In the genomic region with DNA sequence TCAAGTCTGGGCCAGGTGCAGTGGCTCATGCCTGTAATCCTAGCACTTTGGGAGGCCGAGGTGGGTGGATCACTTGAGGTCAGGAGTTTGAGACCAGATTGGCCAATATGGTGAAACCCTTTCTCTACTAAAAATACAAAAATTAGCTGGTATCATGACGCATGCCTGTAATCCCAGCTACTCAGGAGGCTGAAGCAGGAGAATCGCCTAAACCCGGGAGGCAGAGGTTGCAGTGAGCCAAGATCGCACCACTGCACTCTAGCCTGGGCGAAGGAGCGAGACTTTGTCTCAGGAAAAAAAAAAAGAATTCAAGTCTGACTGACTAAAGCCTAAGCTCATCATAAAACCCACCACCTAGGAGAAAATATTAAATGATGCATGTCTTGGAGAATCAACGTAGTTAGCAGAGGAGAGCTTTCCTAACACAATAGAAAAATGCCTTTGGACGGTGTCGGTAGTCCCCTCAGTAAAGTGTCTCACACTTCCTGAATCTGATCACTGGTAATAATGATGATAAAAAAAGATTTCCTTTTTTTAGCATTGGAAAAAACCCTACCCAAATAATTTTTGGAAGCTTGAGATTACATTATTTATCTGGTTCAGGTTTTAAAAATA, we compare ENCODE assay signal across 8 cellular contexts.
A peak's percentile ranks its signal among the peaks of the same experiment; 100 is the strongest.
DNase-seq lines count a peak whose midpoint lies in the region; ATAC-seq, FAIRE-seq and TF ChIP-seq lines count a peak whose summit lies in the region.
"Not testable (repeated sequence)": the region's sequence is repeated elsewhere in the genome, so short reads cannot be mapped to it uniquely, and the experiment has no call there.

No MANE protein-coding gene starts in this region.

- H3K36me3 ChIP-seq in PC-3 (ENCODE audit: low read depth, low read length); H1 (ENCODE audit: control insufficient read depth in 2 of 4, insufficient read depth in 4 of 4, low read length in 3 of 4); left ventricle myocardium inferior; mesenchymal stem cell (ENCODE audit: control insufficient read depth in 1 of 2, insufficient read depth in 2 of 2, low read depth in 1 of 2, low read length in 2 of 2); prostate gland; tibial nerve: not testable (repeated sequence)

- H3K23ac ChIP-seq in H1 (ENCODE audit: insufficient read length); mesenchymal stem cell (ENCODE audit: low read length in 2 of 2): not testable (repeated sequence)

- not testable (repeated sequence) for H3F3A ChIP-seq in PC-3 (ENCODE audit: low read length, unreplicated experiment)

- not testable (repeated sequence) for H3K27me3 Mint-ChIP-seq in Calu3 (ENCODE audit: unreplicated experiment)

- H3K27me3 ChIP-seq in PC-3 (ENCODE audit: low read length); H1 (replicated peaks in 1 of 4; ENCODE audit: control insufficient read depth in 3 of 4, extremely low read depth in 1 of 4, insufficient read depth in 3 of 4, low read length in 3 of 4); left ventricle myocardium inferior (ENCODE audit: low read depth); mesenchymal stem cell (ENCODE audit: control insufficient read depth in 1 of 2, insufficient read depth in 1 of 2, low read length in 2 of 2); prostate gland (replicated peaks; ENCODE audit: insufficient read depth); tibial nerve: not testable (repeated sequence)

- intact Hi-C loops in Calu3 (cut with micrococcal nuclease; ENCODE audit: unreplicated experiment): loop anchor here (5.0 kb wide), 2 partner anchors 51 to 191 kb away; a partner anchor contains a TSS
- intact Hi-C loops in PC-3 (cut with micrococcal nuclease): loop anchor here (1.0 to 5.0 kb wide), 3 partner anchors 36 to 237 kb away; no protein-coding TSS in a partner anchor
- intact Hi-C loops in left ventricle myocardium inferior (cut with micrococcal nuclease): loop anchor here (5.0 kb wide), 1 partner anchor 36 kb away; no protein-coding TSS in a partner anchor
- intact Hi-C loops in prostate gland (cut with DNase I): not testable (repeated sequence)

- H4K20me1 ChIP-seq in PC-3 (ENCODE audit: low read length); H1 (replicated peaks in 1 of 2; ENCODE audit: control insufficient read depth in 1 of 2, insufficient read depth in 2 of 2, low read length in 2 of 2): not testable (repeated sequence)

- not testable (repeated sequence) for H2BK20ac ChIP-seq in H1 (ENCODE audit: low read length)

- DNase-seq in Calu3; PC-3; H1 (ENCODE audit: low read depth in 1 of 2, low spot score in 2 of 2); left ventricle myocardium inferior; mesenchymal stem cell; prostate gland (ENCODE audit: low spot score); tibial nerve (ENCODE audit: low spot score in 2 of 2): not testable (repeated sequence)
- DNase-seq in amniotic epithelial cell (ENCODE audit: low read depth): peak; percentile 40

- not testable (repeated sequence) for H3K23me2 ChIP-seq in H1 (ENCODE audit: low read depth, low read length)

- peak overlapping the region; percentile 83 for H3K27ac Mint-ChIP-seq in Calu3 (ENCODE audit: unreplicated experiment)

- not testable (repeated sequence) for FAIRE-seq in H1 (lab: Jason Lieb, UNC)

- not testable (repeated sequence) for H3K14ac ChIP-seq in H1 (ENCODE audit: insufficient read length); mesenchymal stem cell (ENCODE audit: low read length in 2 of 2)

- TF ChIP-seq EP300 in H1 (IDR thresholded peaks at IDR 0.05; ENCODE audit: borderline replicate concordance in 1 of 2, low read depth in 2 of 2, low read length in 2 of 2); tibial nerve (IDR thresholded peaks at IDR 0.05): not testable (repeated sequence)

- POLR2A ChIA-PET in PC-3 (lab: Charles Lee; ENCODE audit: unreplicated experiment): interaction anchor here (0.6 kb wide), 1 partner anchor 1891 kb away, joined by 3 read pairs; no protein-coding TSS in a partner anchor
- POLR2A ChIA-PET in H1 (lab: Charles Lee; ENCODE audit: partially characterized antibody): interaction anchor here (0.6 kb wide), 1 partner anchor 261 kb away, joined by 4 read pairs; no protein-coding TSS in a partner anchor

- H2AFZ ChIP-seq in PC-3 (ENCODE audit: low read length); H1 (ENCODE audit: low read length); mesenchymal stem cell (ENCODE audit: low read depth, low read length): not testable (repeated sequence)

- H4K91ac ChIP-seq in H1 (replicated peaks; ENCODE audit: insufficient read length, low read length); mesenchymal stem cell (ENCODE audit: low read length): not testable (repeated sequence)

- H3K27ac ChIP-seq in PC-3 (ENCODE audit: low read length) (peak overlapping the region; percentile 53), left ventricle myocardium inferior (replicated peaks) (peak overlapping the region; percentile 77), mesenchymal stem cell (ENCODE audit: low read length, poor library complexity, severe bottlenecking) (peak overlapping the region; percentile 84), prostate gland (peak overlapping the region; percentile 40 to 55), tibial nerve (peak overlapping the region; percentile 50 to 82 (median 68))
- not testable (repeated sequence) for H3K27ac ChIP-seq in H1 (ENCODE audit: low read depth, low read length)

- not testable (repeated sequence) for H3K4ac ChIP-seq in H1 (replicated peaks; ENCODE audit: insufficient read length, low read depth, low read length); mesenchymal stem cell (ENCODE audit: low read depth in 1 of 2, low read length in 2 of 2)

- H3K4me1 Mint-ChIP-seq in Calu3 (ENCODE audit: low read depth, unreplicated experiment): not testable (repeated sequence)

- not testable (repeated sequence) for H3K9me3 ChIP-seq in PC-3 (ENCODE audit: low read length); H1 (ENCODE audit: insufficient read depth in 2 of 2, low read depth in 1 of 2, low read length in 1 of 2); left ventricle myocardium inferior (replicated peaks); mesenchymal stem cell (ENCODE audit: control insufficient read depth, low read length); prostate gland; tibial nerve

- H2BK15ac ChIP-seq in H1 (ENCODE audit: low read length); mesenchymal stem cell (ENCODE audit: low read depth, poor library complexity, severe bottlenecking): not testable (repeated sequence)

- not testable (repeated sequence) for BruUV-seq in Calu3 (replicated peaks; lab: Mats Ljungman, UMichigan)
- BruUV-seq in PC-3 (replicated peaks; lab: Mats Ljungman, UMichigan): TSS peak; percentile 46

- not testable (repeated sequence) for H3K9ac ChIP-seq in PC-3 (ENCODE audit: low read length); H1 (replicated peaks in 1 of 4; ENCODE audit: extremely low read depth in 1 of 4, low read depth in 3 of 4, low read length in 3 of 4); mesenchymal stem cell (ENCODE audit: low read length)

- H4K8ac ChIP-seq in H1 (ENCODE audit: extremely low read depth, insufficient read depth, low read length); mesenchymal stem cell (ENCODE audit: low read length): not testable (repeated sequence)

- 89% methylated on average over 10 of the region's 10 CpGs; no CpG with 5 or more reads in 1 of the 2 experiments for WGBS in H1 (ENCODE audit: extremely low coverage in 1 of 2, insufficient coverage in 1 of 2, insufficient read length in 1 of 2, insufficient replicate concordance in 2 of 2, low coverage in 1 of 2, low lambda C conversion rate in 2 of 2, missing lambda C conversion rate in 1 of 2), 2 experiments
- 90% methylated on average over 6 of the region's 10 CpGs for WGBS in mesenchymal stem cell
- WGBS in prostate gland: 33% methylated on average over 10 of the region's 10 CpGs
- 67 to 69% methylated on average over 10 of the region's 10 CpGs for WGBS in tibial nerve, 2 donors

- TF ChIP-seq CTCF in Calu3 (IDR thresholded peaks at IDR 0.05; ENCODE audit: unreplicated experiment); PC-3 (conservative IDR thresholded peaks at IDR 0.05; ENCODE audit: low read depth, low read length); H1 (IDR thresholded peaks at IDR 0.05; ENCODE audit: control extremely low read depth in 1 of 3, insufficient read depth in 1 of 3, low read depth in 1 of 3, low read length in 3 of 3); left ventricle myocardium inferior (IDR thresholded peaks at IDR 0.05; ENCODE audit: borderline replicate concordance); prostate gland (IDR thresholded peaks at IDR 0.05); tibial nerve (IDR thresholded peaks at IDR 0.05): not testable (repeated sequence)

- ATAC-seq in PC-3: peak; percentile 8

- not testable (repeated sequence) for H3K79me1 ChIP-seq in H1 (ENCODE audit: low read depth, low read length); mesenchymal stem cell (replicated peaks; ENCODE audit: low read length, poor library complexity, severe bottlenecking)

- peak overlapping the region; percentile 65; the same call in 1 of the 2 replicates for H2BK12ac ChIP-seq in H1 (ENCODE audit: low read depth, low read length)
- not testable (repeated sequence) for H2BK12ac ChIP-seq in mesenchymal stem cell (ENCODE audit: low read length in 2 of 2)

- not testable (repeated sequence) for H4K5ac ChIP-seq in H1 (ENCODE audit: insufficient read length, low read depth, low read length)

- not testable (repeated sequence) for H3K9me2 ChIP-seq in PC-3 (replicated peaks; ENCODE audit: low read length)

- peaks cover 44% of the 10 kb centered on the region for H3K4me1 ChIP-seq in PC-3 (ENCODE audit: insufficient read depth, low read length)
- not testable (repeated sequence) for H3K4me1 ChIP-seq in H1 (replicated peaks in 1 of 4; ENCODE audit: control insufficient read depth in 3 of 4, insufficient read depth in 4 of 4, low read length in 3 of 4); prostate gland (replicated peaks)
- peaks cover 68% of the 10 kb centered on the region for H3K4me1 ChIP-seq in left ventricle myocardium inferior
- H3K4me1 ChIP-seq in mesenchymal stem cell (ENCODE audit: control insufficient read depth, insufficient read depth, low read depth, low read length): peaks cover 12% of the 10 kb centered on the region
- peaks cover 0 to 81% (median 37%) of the 10 kb centered on the region in 4 donors for H3K4me1 ChIP-seq in tibial nerve

- H2BK120ac ChIP-seq in H1 (replicated peaks; ENCODE audit: low read depth, low read length); mesenchymal stem cell (ENCODE audit: low read depth, low read length): not testable (repeated sequence)

- H3K4me3 Mint-ChIP-seq in Calu3 (ENCODE audit: low read depth, unreplicated experiment): not testable (repeated sequence)

- H3K4me2 ChIP-seq in PC-3 (ENCODE audit: low read length): peak overlapping the region; percentile 65
- H3K4me2 ChIP-seq in H1 (ENCODE audit: insufficient read depth in 1 of 2, low read depth in 2 of 2, low read length in 2 of 2); mesenchymal stem cell (ENCODE audit: low read length, poor library complexity, severe bottlenecking): not testable (repeated sequence)

- not testable (repeated sequence) for H3K79me2 ChIP-seq in PC-3 (ENCODE audit: low read length); H1 (ENCODE audit: control insufficient read depth in 1 of 2, insufficient read depth in 2 of 2, low read length in 2 of 2)

- CTCF ChIA-PET in Calu3 (lab: Charles Lee): interaction anchor here (1.0 to 1.1 kb wide), 2 partner anchors 291 to 459 kb away, joined by 3 read pairs; no protein-coding TSS in a partner anchor
- CTCF ChIA-PET in PC-3 (lab: Charles Lee): interaction anchor here (0.5 to 2.7 kb wide), 4 partner anchors 59 to 268 kb away, joined by 3 to 8 read pairs (median 5); no protein-coding TSS in a partner anchor
- CTCF ChIA-PET in H1 (lab: Charles Lee; ENCODE audit: partially characterized antibody): interaction anchor here (0.6 to 7.6 kb wide), 8 partner anchors 9 to 569 kb away, joined by 3 to 56 read pairs (median 4); no protein-coding TSS in a partner anchor

- not testable (repeated sequence) for H3K36me3 Mint-ChIP-seq in Calu3 (ENCODE audit: insufficient read depth, unreplicated experiment)

- not testable (repeated sequence) for TF ChIP-seq RAD21 in H1 (IDR thresholded peaks at IDR 0.05 in 1 of 2, conservative IDR thresholded peaks at IDR 0.05 in 1 of 2; ENCODE audit: low read depth in 2 of 2, low read length in 2 of 2)

- H2BK5ac ChIP-seq in H1 (ENCODE audit: low read depth, low read length); mesenchymal stem cell (ENCODE audit: low read depth, low read length, poor library complexity, severe bottlenecking): not testable (repeated sequence)

- not testable (repeated sequence) for H3K4me3 ChIP-seq in PC-3 (ENCODE audit: low read length); H1 (ENCODE audit: extremely low read depth in 1 of 4, insufficient read depth in 2 of 4, low read depth in 3 of 4, low read length in 4 of 4); left ventricle myocardium inferior; mesenchymal stem cell (ENCODE audit: insufficient read depth in 1 of 2, low read depth in 1 of 2, low read length in 2 of 2); prostate gland; tibial nerve

- H3K9me3 Mint-ChIP-seq in Calu3 (ENCODE audit: low read depth, unreplicated experiment): not testable (repeated sequence)

- not testable (repeated sequence) for H2AK5ac ChIP-seq in H1 (ENCODE audit: low read depth, low read length); mesenchymal stem cell (ENCODE audit: low read length, severe bottlenecking)

- not testable (repeated sequence) for H3K56ac ChIP-seq in H1 (replicated peaks; ENCODE audit: insufficient read length, low read depth, low read length)

- TF ChIP-seq POLR2A in H1 (IDR thresholded peaks at IDR 0.05; ENCODE audit: control extremely low read depth in 1 of 2, low read depth in 2 of 2, low read length in 2 of 2); prostate gland (IDR thresholded peaks at IDR 0.05); tibial nerve (IDR thresholded peaks at IDR 0.05): not testable (repeated sequence)

- H3K18ac ChIP-seq in H1 (ENCODE audit: extremely low read depth, low read length); mesenchymal stem cell (ENCODE audit: low read depth in 1 of 2, low read length in 2 of 2): not testable (repeated sequence)
